17 cellular contexts compared by ENCODE assay signal in genomic region chr12:46363582-46364299, GRCh38. TPM values are rescaled to one million over a fixed set of nuclear protein-coding genes. Genes with fewer than 3 reads are reported as not detected.
A peak's percentile ranks its signal among the peaks of the same experiment; 100 is the strongest.
DNase-seq lines count a peak whose midpoint lies in the region; ATAC-seq, FAIRE-seq and TF ChIP-seq lines count a peak whose summit lies in the region.
"Had no signal": no experiment of that assay in that cellular context is flagged by ENCODE, and none has a peak within 500 bp of the region (broad histone marks: within the 10 kb centered on the region; RNA-seq: fewer than 3 reads in every experiment).

No MANE protein-coding gene starts in this region.

- peak overlapping the region; percentile 24 for H3K27ac ChIP-seq in keratinocyte (ENCODE audit: control insufficient read depth, insufficient read depth, low read length)
- peak overlapping the region; percentile 11 to 96 for H3K27ac ChIP-seq in tibial artery
- H3K27ac ChIP-seq: left lung had no signal

- H3K4me3 Mint-ChIP-seq in activated naive CD8-positive, alpha-beta T cell = peak overlapping the region; percentile 25
- no peak overlapping the region for H3K4me3 Mint-ChIP-seq in activated naive CD8-positive, alpha-beta T cell treated with anti-CD3 and anti-CD28 coated beads, Interleukin-2, amount 50 U/mL, for 24 hours
- H3K4me3 Mint-ChIP-seq in activated T-helper 2 cell treated with anti-CD3 and anti-CD28 coated beads, Interferon-gamma antibody, Interleukin-2, Interleukin-4, amounts not matched to agents 10 μg/mL and 5 μg/mL and 100 μg/mL, durations not matched to agents 14 hours and 24 hours and 36 hours (ENCODE audit: low read depth) = no peak overlapping the region
- H3K4me3 Mint-ChIP-seq: central memory CD8-positive, alpha-beta T cell; H9; neural crest cell had no signal

- intact Hi-C loops in activated T-helper 2 cell treated with anti-CD3 and anti-CD28 coated beads, Interferon-gamma antibody, Interleukin-2, Interleukin-4, amounts not matched to agents 10 μg/mL and 5 μg/mL and 100 μg/mL, durations not matched to agents 14 hours and 24 hours and 36 hours (cut with micrococcal nuclease) = no loop called here
- intact Hi-C loops in tibial artery (cut with DNase I; ENCODE audit: low total_unique reads) = no loop called here

- H3K4me3 ChIP-seq in keratinocyte (ENCODE audit: control insufficient read depth in 2 of 3, extremely low read depth in 1 of 3, insufficient read depth in 2 of 3, low read depth in 1 of 3, low read length in 3 of 3) = peak overlapping the region in 2 of 3 experiments; percentile 2 to 18
- H3K4me3 ChIP-seq in tibial artery = peak overlapping the region; percentile 5 to 88
- H3K4me3 ChIP-seq: left lung had no signal

- H3K4me1 Mint-ChIP-seq in activated naive CD8-positive, alpha-beta T cell (ENCODE audit: low read depth) = peaks cover 78% of the 10 kb centered on the region
- peaks cover 81% of the 10 kb centered on the region for H3K4me1 Mint-ChIP-seq in activated naive CD8-positive, alpha-beta T cell treated with anti-CD3 and anti-CD28 coated beads, Interleukin-2, amount 50 U/mL, for 24 hours
- peaks cover 61% of the 10 kb centered on the region for H3K4me1 Mint-ChIP-seq in activated T-helper 2 cell treated with anti-CD3 and anti-CD28 coated beads, Interferon-gamma antibody, Interleukin-2, Interleukin-4, amounts not matched to agents 10 μg/mL and 5 μg/mL and 100 μg/mL, durations not matched to agents 14 hours and 24 hours and 36 hours (ENCODE audit: low read depth)

- H3K9me3 ChIP-seq in keratinocyte (ENCODE audit: control insufficient read depth, low read depth, low read length) (no peaks in the 10 kb centered on the region), tibial artery (no peaks in the 10 kb centered on the region)
- H3K9me3 ChIP-seq: left lung had no signal

- peak overlapping the region; percentile 2 for H3K9ac ChIP-seq in keratinocyte (ENCODE audit: control insufficient read depth, extremely low read depth, insufficient read depth, low read length)

- H3K4me2 ChIP-seq in keratinocyte (ENCODE audit: control insufficient read depth, extremely low read depth, insufficient read depth, low read depth, low read length) = peak overlapping the region; percentile 25

- dilution Hi-C loops in keratinocyte (cut with MboI; ENCODE audit: extremely low pct_ligation_motif_present, low sequenced_read_pairs) = no loop called here

- H3K36me3 ChIP-seq in keratinocyte (ENCODE audit: control insufficient read depth in 2 of 2, extremely low read depth in 1 of 2, insufficient read depth in 2 of 2, low read length in 2 of 2) = peaks cover 32 to 63% of the 10 kb centered on the region in 2 experiments
- peaks cover 100% of the 10 kb centered on the region in 3 donors for H3K36me3 ChIP-seq in tibial artery

- H3K27me3 ChIP-seq in keratinocyte (ENCODE audit: control insufficient read depth, extremely low read depth, insufficient read depth, low read length) = no peaks in the 10 kb centered on the region
- no peaks in the 10 kb centered on the region for H3K27me3 ChIP-seq in tibial artery
- H3K27me3 ChIP-seq: left lung had no signal

- no peak for FAIRE-seq in keratinocyte (lab: Jason Lieb, UNC)
- FAIRE-seq: TTC549 had no signal

- H4K20me1 ChIP-seq in keratinocyte (ENCODE audit: control insufficient read depth, extremely low read depth, insufficient read depth, low read length) = peaks cover 41% of the 10 kb centered on the region

- H3K9me3 Mint-ChIP-seq in activated naive CD8-positive, alpha-beta T cell (ENCODE audit: low read depth) = no peaks in the 10 kb centered on the region
- H3K9me3 Mint-ChIP-seq in activated naive CD8-positive, alpha-beta T cell treated with anti-CD3 and anti-CD28 coated beads, Interleukin-2, amount 50 U/mL, for 24 hours = no peaks in the 10 kb centered on the region
- H3K9me3 Mint-ChIP-seq in activated T-helper 2 cell treated with anti-CD3 and anti-CD28 coated beads, Interferon-gamma antibody, Interleukin-2, Interleukin-4, amounts not matched to agents 10 μg/mL and 5 μg/mL and 100 μg/mL, durations not matched to agents 14 hours and 24 hours and 36 hours = no peaks in the 10 kb centered on the region
- H3K9me3 Mint-ChIP-seq: activated naive CD4-positive, alpha-beta T cell treated with anti-CD3 and anti-CD28 coated beads, Interleukin-2, amount 50 U/mL, for 72 hours; central memory CD8-positive, alpha-beta T cell; H9; neural crest cell had no signal

- H3K36me3 Mint-ChIP-seq in activated naive CD8-positive, alpha-beta T cell = peaks cover 34% of the 10 kb centered on the region
- peaks cover 92% of the 10 kb centered on the region for H3K36me3 Mint-ChIP-seq in activated naive CD8-positive, alpha-beta T cell treated with anti-CD3 and anti-CD28 coated beads, Interleukin-2, amount 50 U/mL, for 24 hours (ENCODE audit: low read depth)
- H3K36me3 Mint-ChIP-seq in activated T-helper 2 cell treated with anti-CD3 and anti-CD28 coated beads, Interferon-gamma antibody, Interleukin-2, Interleukin-4, amounts not matched to agents 10 μg/mL and 5 μg/mL and 100 μg/mL, durations not matched to agents 14 hours and 24 hours and 36 hours (ENCODE audit: low read depth) = peaks cover 95% of the 10 kb centered on the region

- no peak for DNase-seq in activated naive CD8-positive, alpha-beta T cell treated with anti-CD3 and anti-CD28 coated beads, Interleukin-2, amount 50 U/mL, for 24 hours
- DNase-seq in activated T-helper 2 cell treated with anti-CD3 and anti-CD28 coated beads, Interferon-gamma antibody, Interleukin-2, Interleukin-4, amounts not matched to agents 10 μg/mL and 5 μg/mL and 100 μg/mL, durations not matched to agents 14 hours and 24 hours and 36 hours (ENCODE audit: low spot score) = no peak
- DNase-seq in keratinocyte (ENCODE audit: low read depth, low spot score) (peak; percentile 21), tibial artery (no peak), NCI-H146 treated with DMSO at 0.1 percent for 48 hours (lab: John Stamatoyannopoulos, UW; ENCODE audit: unreplicated experiment) (no peak), DMS153 (lab: John Stamatoyannopoulos, UW) (no peak), NCI-H226 (no peak)
- DNase-seq: H9, hypothalamus, left lung, NCI-H2107, SHP77 treated with DMSO at 0.1 percent for 48 hours had no signal

- H3K4me1 ChIP-seq in keratinocyte (ENCODE audit: control insufficient read depth, extremely low read depth, insufficient read depth, low read length) = peaks cover 54% of the 10 kb centered on the region
- peaks cover 4 to 93% (median 44%) of the 10 kb centered on the region in 4 donors for H3K4me1 ChIP-seq in tibial artery

- no peaks in the 10 kb centered on the region for H3K9me1 ChIP-seq in keratinocyte (ENCODE audit: control insufficient read depth, extremely low read depth, insufficient read depth, low read length)

- no peak for ATAC-seq in activated naive CD8-positive, alpha-beta T cell treated with anti-CD3 and anti-CD28 coated beads, Interleukin-2, amount 50 U/mL, for 24 hours
- ATAC-seq: activated naive CD4-positive, alpha-beta T cell treated with anti-CD3 and anti-CD28 coated beads, Interleukin-2, amount 50 U/mL, for 72 hours; left lung had no signal

- TF ChIP-seq CTCF in keratinocyte (optimal IDR thresholded peaks at IDR 0.05 in 1 of 3, IDR thresholded peaks at IDR 0.05 in 1 of 3, conservative IDR thresholded peaks at IDR 0.05 in 1 of 3; ENCODE audit: extremely low read depth in 1 of 3, insufficient read depth in 2 of 3, low read length in 3 of 3) (no peak), tibial artery (IDR thresholded peaks at IDR 0.05) (no peak)

- no peak overlapping the region for H2AFZ ChIP-seq in keratinocyte (ENCODE audit: control insufficient read depth, low read length)

- H3K27ac Mint-ChIP-seq in activated naive CD8-positive, alpha-beta T cell = peak overlapping the region; percentile 25
- H3K27ac Mint-ChIP-seq in activated naive CD8-positive, alpha-beta T cell treated with anti-CD3 and anti-CD28 coated beads, Interleukin-2, amount 50 U/mL, for 24 hours = no peak overlapping the region
- peak overlapping the region; percentile 33 for H3K27ac Mint-ChIP-seq in activated T-helper 2 cell treated with anti-CD3 and anti-CD28 coated beads, Interferon-gamma antibody, Interleukin-2, Interleukin-4, amounts not matched to agents 10 μg/mL and 5 μg/mL and 100 μg/mL, durations not matched to agents 14 hours and 24 hours and 36 hours

- H3K27me3 Mint-ChIP-seq in activated naive CD8-positive, alpha-beta T cell = no peaks in the 10 kb centered on the region
- no peaks in the 10 kb centered on the region for H3K27me3 Mint-ChIP-seq in activated naive CD8-positive, alpha-beta T cell treated with anti-CD3 and anti-CD28 coated beads, Interleukin-2, amount 50 U/mL, for 24 hours
- no peaks in the 10 kb centered on the region for H3K27me3 Mint-ChIP-seq in activated T-helper 2 cell treated with anti-CD3 and anti-CD28 coated beads, Interferon-gamma antibody, Interleukin-2, Interleukin-4, amounts not matched to agents 10 μg/mL and 5 μg/mL and 100 μg/mL, durations not matched to agents 14 hours and 24 hours and 36 hours (ENCODE audit: low read depth)
- H3K27me3 Mint-ChIP-seq: central memory CD8-positive, alpha-beta T cell had no signal

- peaks cover 19% of the 10 kb centered on the region for H3K79me2 ChIP-seq in keratinocyte (ENCODE audit: control insufficient read depth, insufficient read depth, low read length)

RNA-seq across cellular contexts. Expression of gene SLC38A2, which starts 8.8 kb away (rescaled TPM):
- 141 and 143 TPM in 2 replicates for total RNA-seq in activated T-helper 2 cell treated with anti-CD3 and anti-CD28 coated beads, Interferon-gamma antibody, Interleukin-2, Interleukin-4, amounts not matched to agents 10 μg/mL and 5 μg/mL and 100 μg/mL, durations not matched to agents 14 hours and 24 hours and 36 hours
- 213 to 577 TPM (median 375 TPM) in 3 replicates for polyA plus RNA-seq in keratinocyte
- 528 TPM for polyA plus RNA-seq in keratinocyte (2011; ENCODE audit: low read depth)
- 64.1 and 143 TPM in 2 replicates for polyA plus RNA-seq in keratinocyte (2011; cell fraction: cytosol; rRNA removed)
- polyA plus RNA-seq in keratinocyte (2011; cell fraction: nucleus; rRNA removed) = 720 and 1,040 TPM in 2 replicates
- 229 and 376 TPM in 2 replicates for polyA plus RNA-seq in keratinocyte (2012; ENCODE audit: low replicate concordance)
- polyA minus RNA-seq in keratinocyte = 238 to 790 TPM (median 512 TPM) in 3 replicates
- 139 TPM for polyA minus RNA-seq in keratinocyte (2011; cell fraction: cytosol; rRNA and poly(A)+ RNA removed)
- polyA minus RNA-seq in keratinocyte (2011; cell fraction: nucleus; rRNA and poly(A)+ RNA removed) = 1,093 and 1,815 TPM in 2 replicates
